In genomic region chr15:101093959-101094358, GRCh38 we compare ENCODE assay signal across 22 cellular contexts.
DNase-seq lines count a peak whose midpoint lies in the region; ATAC-seq and TF ChIP-seq lines count a peak whose summit lies in the region.
"Had no signal": no experiment of that assay in that cellular context is flagged by ENCODE, and none has a peak within 500 bp of the region (broad histone marks: within the 10 kb centered on the region; RNA-seq: fewer than 3 reads in every experiment).

No MANE protein-coding gene starts in this region.

- CTCF ChIA-PET in activated CD8-positive, alpha-beta T cell treated with anti-CD3 and anti-CD28 coated beads for 36 hours (lab: Charles Lee), result interaction anchor here (0.9 to 6.6 kb wide), 5 partner anchors 23 to 195 kb away, joined by 3 to 82 read pairs (median 6); no protein-coding TSS in a partner anchor
- CTCF ChIA-PET in activated CD8-positive, alpha-beta T cell treated with anti-CD3 and anti-CD28 coated beads, Interleukin-2, amount 10 ng/mL, durations not matched to agents 7 days and 5 days (lab: Charles Lee), result interaction anchor here (0.8 to 2.1 kb wide), 6 partner anchors 86 to 548 kb away, joined by 3 to 10 read pairs (median 5); partner anchors contain the start of gene CHSY1

- H3K9me3 ChIP-seq in tibial artery, result no peaks in the 10 kb centered on the region
- H3K9me3 ChIP-seq: BLaER1 treated with 17β-estradiol and CSF1 and Interleukin-3, amounts not matched to agents 10 nM and 100 nM; Caco-2 had no signal

- peak; percentile 78 for ATAC-seq in activated CD8-positive, alpha-beta T cell treated with anti-CD3 and anti-CD28 coated beads for 36 hours
- ATAC-seq in activated CD8-positive, alpha-beta T cell treated with anti-CD3 and anti-CD28 coated beads, Interleukin-2, amount 10 ng/mL, durations not matched to agents 7 days and 5 days, result no peak
- ATAC-seq in natural killer cell treated with Interleukin-12 subunit alpha and Interleukin-12 subunit beta and Interleukin-15 and Interleukin-18, amount 100 ng/mL, for 72 hours, result no peak
- ATAC-seq in natural killer cell (no peak), GM19397 (IDR thresholded peaks at IDR 0.05; ENCODE audit: unreplicated experiment) (no peak)
- peak; percentile 37 to 70 for ATAC-seq in naive thymus-derived CD8-positive, alpha-beta T cell
- ATAC-seq: GM12878 had no signal

- peaks cover 10% of the 10 kb centered on the region for H3K4me1 Mint-ChIP-seq in activated CD8-positive, alpha-beta T cell treated with anti-CD3 and anti-CD28 coated beads for 36 hours (ENCODE audit: low read depth)
- peaks cover 32% of the 10 kb centered on the region for H3K4me1 Mint-ChIP-seq in activated CD8-positive, alpha-beta T cell treated with anti-CD3 and anti-CD28 coated beads, Interleukin-2, amount 10 ng/mL, durations not matched to agents 7 days and 5 days (ENCODE audit: low read depth)
- H3K4me1 Mint-ChIP-seq in natural killer cell treated with Interleukin-12 subunit alpha and Interleukin-12 subunit beta and Interleukin-15 and Interleukin-18, amount 100 ng/mL, for 72 hours (ENCODE audit: low read depth in 2 of 2), result peaks cover 5 to 7% of the 10 kb centered on the region in 2 donors
- peaks cover 0 to 5% of the 10 kb centered on the region in 2 donors for H3K4me1 Mint-ChIP-seq in natural killer cell
- H3K4me1 Mint-ChIP-seq in naive thymus-derived CD8-positive, alpha-beta T cell, result no peaks in the 10 kb centered on the region

- no peak overlapping the region for H3K4me3 ChIP-seq in tibial artery
- H3K4me3 ChIP-seq: BLaER1 treated with 17β-estradiol and CSF1 and Interleukin-3, amounts not matched to agents 10 nM and 100 nM; GM12878 had no signal

- H3K27ac ChIP-seq in tibial artery, result no peak overlapping the region
- H3K27ac ChIP-seq: BLaER1 treated with 17β-estradiol and CSF1 and Interleukin-3, amounts not matched to agents 10 nM and 100 nM had no signal

- peaks cover 0 to 22% (median 7%) of the 10 kb centered on the region in 4 donors for H3K4me1 ChIP-seq in tibial artery
- H3K4me1 ChIP-seq: Caco-2 had no signal

- H3K27me3 Mint-ChIP-seq in activated CD8-positive, alpha-beta T cell treated with anti-CD3 and anti-CD28 coated beads for 36 hours, result no peaks in the 10 kb centered on the region
- H3K27me3 Mint-ChIP-seq in activated CD8-positive, alpha-beta T cell treated with anti-CD3 and anti-CD28 coated beads, Interleukin-2, amount 10 ng/mL, durations not matched to agents 7 days and 5 days (ENCODE audit: low read depth), result peaks cover 15% of the 10 kb centered on the region
- peaks cover 5 to 12% of the 10 kb centered on the region in 2 donors for H3K27me3 Mint-ChIP-seq in natural killer cell treated with Interleukin-12 subunit alpha and Interleukin-12 subunit beta and Interleukin-15 and Interleukin-18, amount 100 ng/mL, for 72 hours
- H3K27me3 Mint-ChIP-seq in natural killer cell (ENCODE audit: low read depth in 2 of 2), result peaks cover 0 to 3% of the 10 kb centered on the region in 2 donors
- peaks cover 0 to 5% (median 0%) of the 10 kb centered on the region in 5 donors for H3K27me3 Mint-ChIP-seq in naive thymus-derived CD8-positive, alpha-beta T cell

- no peaks in the 10 kb centered on the region for H3K27me3 ChIP-seq in tibial artery
- H3K27me3 ChIP-seq: BLaER1 treated with 17β-estradiol and CSF1 and Interleukin-3, amounts not matched to agents 10 nM and 100 nM had no signal

- intact Hi-C loops in activated CD8-positive, alpha-beta T cell treated with anti-CD3 and anti-CD28 coated beads for 36 hours (cut with micrococcal nuclease), result loop anchor here (5.0 kb wide), 1 partner anchor 98 kb away; no protein-coding TSS in a partner anchor
- intact Hi-C loops in natural killer cell (cut with micrococcal nuclease) (no loop called here), tibial artery (cut with DNase I; ENCODE audit: low total_unique reads) (no loop called here)

- POLR2A ChIA-PET in activated CD8-positive, alpha-beta T cell treated with anti-CD3 and anti-CD28 coated beads for 36 hours (lab: Charles Lee), result interaction anchor here (1.1 kb wide), 1 partner anchor 21 kb away, joined by 3 read pairs; no protein-coding TSS in a partner anchor
- POLR2A ChIA-PET in activated CD8-positive, alpha-beta T cell treated with anti-CD3 and anti-CD28 coated beads, Interleukin-2, amount 10 ng/mL, durations not matched to agents 7 days and 5 days (lab: Charles Lee), result interaction anchor here (1.2 kb wide), 1 partner anchor 161 kb away, joined by 3 read pairs; no protein-coding TSS in a partner anchor
- POLR2A ChIA-PET in naive thymus-derived CD8-positive, alpha-beta T cell (lab: Charles Lee), result interaction anchor here (0.7 kb wide), 1 partner anchor 149 kb away, joined by 4 read pairs; no protein-coding TSS in a partner anchor

- peak; percentile 24 for DNase-seq in activated CD8-positive, alpha-beta T cell treated with anti-CD3 and anti-CD28 coated beads for 36 hours
- DNase-seq in activated CD8-positive, alpha-beta T cell treated with anti-CD3 and anti-CD28 coated beads, Interleukin-2, amount 10 ng/mL, durations not matched to agents 7 days and 5 days, result no peak
- DNase-seq in natural killer cell treated with Interleukin-12 subunit alpha and Interleukin-12 subunit beta and Interleukin-15 and Interleukin-18, amount 100 ng/mL, for 72 hours (ENCODE audit: low spot score), result peak; percentile 28
- no peak for DNase-seq in natural killer cell
- peak in 1 of 10 donors; percentile 31 for DNase-seq in naive thymus-derived CD8-positive, alpha-beta T cell
- DNase-seq in tibial artery, result no peak
- DNase-seq: Caco-2; CD4-positive, alpha-beta memory T cell; DMS79; EL; GDM1; GOT3; HCEC 1CT; KG1; MM.1S; NCI-H2029; NCI-H446; NCI-H524 treated with DMSO at 0.1 percent for 48 hours; NCI-H774 had no signal

- H3K9me3 Mint-ChIP-seq in activated CD8-positive, alpha-beta T cell treated with anti-CD3 and anti-CD28 coated beads for 36 hours, result no peaks in the 10 kb centered on the region
- peaks cover 9% of the 10 kb centered on the region for H3K9me3 Mint-ChIP-seq in activated CD8-positive, alpha-beta T cell treated with anti-CD3 and anti-CD28 coated beads, Interleukin-2, amount 10 ng/mL, durations not matched to agents 7 days and 5 days (ENCODE audit: insufficient read depth)
- H3K9me3 Mint-ChIP-seq in natural killer cell treated with Interleukin-12 subunit alpha and Interleukin-12 subunit beta and Interleukin-15 and Interleukin-18, amount 100 ng/mL, for 72 hours, result no peaks in the 10 kb centered on the region
- no peaks in the 10 kb centered on the region for H3K9me3 Mint-ChIP-seq in natural killer cell
- H3K9me3 Mint-ChIP-seq in naive thymus-derived CD8-positive, alpha-beta T cell, result no peaks in the 10 kb centered on the region
- H3K9me3 Mint-ChIP-seq: CD4-positive, alpha-beta memory T cell had no signal

- H3K36me3 Mint-ChIP-seq in activated CD8-positive, alpha-beta T cell treated with anti-CD3 and anti-CD28 coated beads for 36 hours (ENCODE audit: low read depth), result no peaks in the 10 kb centered on the region
- peaks cover 8% of the 10 kb centered on the region for H3K36me3 Mint-ChIP-seq in activated CD8-positive, alpha-beta T cell treated with anti-CD3 and anti-CD28 coated beads, Interleukin-2, amount 10 ng/mL, durations not matched to agents 7 days and 5 days (ENCODE audit: low read depth)
- no peaks in the 10 kb centered on the region for H3K36me3 Mint-ChIP-seq in natural killer cell treated with Interleukin-12 subunit alpha and Interleukin-12 subunit beta and Interleukin-15 and Interleukin-18, amount 100 ng/mL, for 72 hours
- no peaks in the 10 kb centered on the region for H3K36me3 Mint-ChIP-seq in natural killer cell
- no peaks in the 10 kb centered on the region for H3K36me3 Mint-ChIP-seq in naive thymus-derived CD8-positive, alpha-beta T cell
- H3K36me3 Mint-ChIP-seq: CD4-positive, alpha-beta memory T cell had no signal

- no peak overlapping the region for H3K4me3 Mint-ChIP-seq in activated CD8-positive, alpha-beta T cell treated with anti-CD3 and anti-CD28 coated beads for 36 hours
- no peak overlapping the region for H3K4me3 Mint-ChIP-seq in activated CD8-positive, alpha-beta T cell treated with anti-CD3 and anti-CD28 coated beads, Interleukin-2, amount 10 ng/mL, durations not matched to agents 7 days and 5 days
- no peak overlapping the region for H3K4me3 Mint-ChIP-seq in natural killer cell treated with Interleukin-12 subunit alpha and Interleukin-12 subunit beta and Interleukin-15 and Interleukin-18, amount 100 ng/mL, for 72 hours
- H3K4me3 Mint-ChIP-seq in natural killer cell, result no peak overlapping the region
- H3K4me3 Mint-ChIP-seq in naive thymus-derived CD8-positive, alpha-beta T cell, result no peak overlapping the region
- H3K4me3 Mint-ChIP-seq: CD4-positive, alpha-beta memory T cell had no signal

- H3K27ac Mint-ChIP-seq in activated CD8-positive, alpha-beta T cell treated with anti-CD3 and anti-CD28 coated beads for 36 hours, result no peak overlapping the region
- H3K27ac Mint-ChIP-seq in activated CD8-positive, alpha-beta T cell treated with anti-CD3 and anti-CD28 coated beads, Interleukin-2, amount 10 ng/mL, durations not matched to agents 7 days and 5 days, result no peak overlapping the region
- no peak overlapping the region for H3K27ac Mint-ChIP-seq in natural killer cell treated with Interleukin-12 subunit alpha and Interleukin-12 subunit beta and Interleukin-15 and Interleukin-18, amount 100 ng/mL, for 72 hours
- H3K27ac Mint-ChIP-seq in natural killer cell, result no peak overlapping the region
- H3K27ac Mint-ChIP-seq in naive thymus-derived CD8-positive, alpha-beta T cell, result peak overlapping the region in 1 of 10 donors; percentile 16
- H3K27ac Mint-ChIP-seq: CD4-positive, alpha-beta memory T cell had no signal

- no peak for TF ChIP-seq CTCF in activated CD8-positive, alpha-beta T cell treated with anti-CD3 and anti-CD28 coated beads for 36 hours (IDR thresholded peaks at IDR 0.05)
- TF ChIP-seq CTCF in natural killer cell (IDR thresholded peaks at IDR 0.05), result no peak
- TF ChIP-seq CTCF in tibial artery (IDR thresholded peaks at IDR 0.05), result no peak

- H3K36me3 ChIP-seq in tibial artery, result no peaks in the 10 kb centered on the region
- H3K36me3 ChIP-seq: BLaER1 treated with 17β-estradiol and CSF1 and Interleukin-3, amounts not matched to agents 10 nM and 100 nM had no signal

Comparison
In these comparisons a context has a peak if more than half of its experiments do, and no peak if none do; other contexts are left out.
1. ATAC-seq: peak in activated CD8-positive, alpha-beta T cell treated with anti-CD3 and anti-CD28 coated beads for 36 hours (single experiment) and naive thymus-derived CD8-positive, alpha-beta T cell (2 of 2); none in activated CD8-positive, alpha-beta T cell treated with anti-CD3 and anti-CD28 coated beads, Interleukin-2, amount 10 ng/mL, durations not matched to agents 7 days and 5 days (single experiment), natural killer cell treated with Interleukin-12 subunit alpha and Interleukin-12 subunit beta and Interleukin-15 and Interleukin-18, amount 100 ng/mL, for 72 hours (0 of 2), natural killer cell (0 of 3) and GM19397 (single experiment).
2. DNase-seq: peak in activated CD8-positive, alpha-beta T cell treated with anti-CD3 and anti-CD28 coated beads for 36 hours (single experiment) and natural killer cell treated with Interleukin-12 subunit alpha and Interleukin-12 subunit beta and Interleukin-15 and Interleukin-18, amount 100 ng/mL, for 72 hours (single experiment); none in activated CD8-positive, alpha-beta T cell treated with anti-CD3 and anti-CD28 coated beads, Interleukin-2, amount 10 ng/mL, durations not matched to agents 7 days and 5 days (single experiment), natural killer cell (single experiment) and tibial artery (0 of 2).